ENCODE assay signal across 8 cellular contexts in genomic region chr14:59464651-59465569, GRCh38. TPM values are rescaled to one million over a fixed set of nuclear protein-coding genes. Genes with fewer than 3 reads are reported as not detected.
DNase-seq lines count a peak whose midpoint lies in the region; ATAC-seq and TF ChIP-seq lines count a peak whose summit lies in the region.

A gene with protein sequence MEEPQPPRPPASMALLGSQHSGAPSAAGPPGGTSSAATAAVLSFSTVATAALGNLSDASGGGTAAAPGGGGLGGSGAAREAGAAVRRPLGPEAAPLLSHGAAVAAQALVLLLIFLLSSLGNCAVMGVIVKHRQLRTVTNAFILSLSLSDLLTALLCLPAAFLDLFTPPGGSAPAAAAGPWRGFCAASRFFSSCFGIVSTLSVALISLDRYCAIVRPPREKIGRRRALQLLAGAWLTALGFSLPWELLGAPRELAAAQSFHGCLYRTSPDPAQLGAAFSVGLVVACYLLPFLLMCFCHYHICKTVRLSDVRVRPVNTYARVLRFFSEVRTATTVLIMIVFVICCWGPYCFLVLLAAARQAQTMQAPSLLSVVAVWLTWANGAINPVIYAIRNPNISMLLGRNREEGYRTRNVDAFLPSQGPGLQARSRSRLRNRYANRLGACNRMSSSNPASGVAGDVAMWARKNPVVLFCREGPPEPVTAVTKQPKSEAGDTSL (minus strand): TSS chr14:59465380. CDS start chr14:59465226, 154 bp downstream.

- H3K9me3 ChIP-seq in breast epithelium: no peaks in the 10 kb centered on the region
- no peaks in the 10 kb centered on the region for H3K9me3 ChIP-seq in OCI-LY7 (ENCODE audit: low read length)
- no peaks in the 10 kb centered on the region for H3K9me3 ChIP-seq in osteoblast (ENCODE audit: low read depth, low read length)
- H3K9me3 ChIP-seq in upper lobe of left lung: no peaks in the 10 kb centered on the region

- no peaks in the 10 kb centered on the region for H3K9me3 Mint-ChIP-seq in MCF 10A (ENCODE audit: unreplicated experiment)
- no peaks in the 10 kb centered on the region for H3K9me3 Mint-ChIP-seq in activated naive CD4-positive, alpha-beta T cell treated with anti-CD3 and anti-CD28 coated beads, Interleukin-2, amount 50 U/mL, for 24 hours

- peak; percentile 64 for ATAC-seq in HG03095 (IDR thresholded peaks at IDR 0.05; ENCODE audit: unreplicated experiment)
- ATAC-seq in Right ventricle myocardium superior (ENCODE audit: poor library complexity): peak; percentile 94
- ATAC-seq in upper lobe of left lung (ENCODE audit: low FRiP score in 2 of 2): peak; percentile 70 to 91

- CTCF ChIA-PET in MCF 10A (lab: Yijun Ruan, JAX) (interaction anchor here (0.7 kb wide), 1 partner anchor 20 kb away, joined by 3 read pairs; no protein-coding TSS in a partner anchor), OCI-LY7 (lab: Charles Lee; ENCODE audit: unreplicated experiment) (no interaction called here)

- H3K27me3 ChIP-seq in breast epithelium (no peaks in the 10 kb centered on the region), osteoblast (ENCODE audit: insufficient read depth, low read length) (no peaks in the 10 kb centered on the region), upper lobe of left lung (no peaks in the 10 kb centered on the region)

- H3K4me1 Mint-ChIP-seq in MCF 10A (ENCODE audit: insufficient read depth, unreplicated experiment): no peaks in the 10 kb centered on the region
- peaks cover 4% of the 10 kb centered on the region for H3K4me1 Mint-ChIP-seq in activated naive CD4-positive, alpha-beta T cell treated with anti-CD3 and anti-CD28 coated beads, Interleukin-2, amount 50 U/mL, for 24 hours

- H3K36me3 ChIP-seq in breast epithelium (no peaks in the 10 kb centered on the region), OCI-LY7 (ENCODE audit: insufficient read depth, low read length) (peaks cover 38% of the 10 kb centered on the region), osteoblast (ENCODE audit: insufficient read depth, low read length) (peaks cover 17% of the 10 kb centered on the region), upper lobe of left lung (peaks cover 0 to 5% (median 0%) of the 10 kb centered on the region in 4 donors)

- H3K4me2 ChIP-seq in OCI-LY7 (ENCODE audit: low read length) (peak within 1 kb of the TSS; percentile 70), osteoblast (ENCODE audit: insufficient read depth, low read length) (peak within 1 kb of the TSS; percentile 86)

- no peak for TF ChIP-seq CTCF in breast epithelium (IDR thresholded peaks at IDR 0.05)
- TF ChIP-seq CTCF in MCF 10A (IDR thresholded peaks at IDR 0.05; ENCODE audit: unreplicated experiment): no peak
- no peak for TF ChIP-seq CTCF in OCI-LY7 (conservative IDR thresholded peaks at IDR 0.05; ENCODE audit: low read length)
- TF ChIP-seq CTCF in osteoblast (IDR thresholded peaks at IDR 0.05; ENCODE audit: extremely low read depth, low read depth, low read length): no peak
- TF ChIP-seq CTCF in upper lobe of left lung (IDR thresholded peaks at IDR 0.05): no peak

- H3K79me2 ChIP-seq in OCI-LY7 (ENCODE audit: insufficient read depth, low read depth, low read length) (no peaks in the 10 kb centered on the region), osteoblast (ENCODE audit: insufficient read depth, low read length) (no peaks in the 10 kb centered on the region)

- peaks cover 46% of the 10 kb centered on the region for H3K36me3 Mint-ChIP-seq in MCF 10A (ENCODE audit: insufficient read depth, unreplicated experiment)
- peaks cover 2% of the 10 kb centered on the region for H3K36me3 Mint-ChIP-seq in activated naive CD4-positive, alpha-beta T cell treated with anti-CD3 and anti-CD28 coated beads, Interleukin-2, amount 50 U/mL, for 24 hours

- peak within 1 kb of the TSS; percentile 70 to 90 for H3K27ac ChIP-seq in breast epithelium
- H3K27ac ChIP-seq in OCI-LY7 (ENCODE audit: low read depth, low read length, poor library complexity, severe bottlenecking): no peak within 1 kb of the TSS
- H3K27ac ChIP-seq in osteoblast (ENCODE audit: low read depth, low read length): peak within 1 kb of the TSS; percentile 43
- peak within 1 kb of the TSS; percentile 3 to 78 (median 37) for H3K27ac ChIP-seq in upper lobe of left lung

- no peaks in the 10 kb centered on the region for H4K20me1 ChIP-seq in OCI-LY7 (ENCODE audit: insufficient read depth, low read length)
- peaks cover 14% of the 10 kb centered on the region for H4K20me1 ChIP-seq in osteoblast (ENCODE audit: insufficient read depth, low read length)

- intact Hi-C loops in breast epithelium (cut with DNase I; ENCODE audit: low total_unique reads): no loop called here
- intact Hi-C loops in MCF 10A (cut with micrococcal nuclease): no loop called here
- intact Hi-C loops in OCI-LY7 (cut with micrococcal nuclease; ENCODE audit: unreplicated experiment): no loop called here
- intact Hi-C loops in Right ventricle myocardium superior (cut with DNase I): no loop called here

- WGBS in upper lobe of left lung, 2 donors: 1 to 5% methylated on average over 10 to 51 of the region's 114 CpGs

- TF ChIP-seq POLR2A in breast epithelium (IDR thresholded peaks at IDR 0.05) (no peak), upper lobe of left lung (IDR thresholded peaks at IDR 0.05) (no peak)

- BruUV-seq in MCF 10A (replicated peaks; lab: Mats Ljungman, UMichigan) (no TSS peak), OCI-LY7 (replicated peaks; lab: Mats Ljungman, UMichigan) (no TSS peak)

- POLR2A ChIA-PET in MCF 10A (lab: Yijun Ruan, JAX) (interaction anchor here (0.7 kb wide), 1 partner anchor 437 kb away, joined by 3 read pairs; no protein-coding TSS in a partner anchor), OCI-LY7 (lab: Charles Lee) (interaction anchor here (0.6 to 1.2 kb wide), 2 partner anchors 11 to 12 kb away, joined by 3 to 10 read pairs; no protein-coding TSS in a partner anchor)

- H3K4me3 Mint-ChIP-seq in MCF 10A (ENCODE audit: unreplicated experiment): no peak within 1 kb of the TSS
- peak within 1 kb of the TSS; percentile 90 for H3K4me3 Mint-ChIP-seq in activated naive CD4-positive, alpha-beta T cell treated with anti-CD3 and anti-CD28 coated beads, Interleukin-2, amount 50 U/mL, for 24 hours

- H2AFZ ChIP-seq in OCI-LY7 (ENCODE audit: low read length) (peak within 1 kb of the TSS; percentile 64), osteoblast (ENCODE audit: low read length) (peak within 1 kb of the TSS; percentile 84)

- H3K4me3 ChIP-seq in breast epithelium: peak within 1 kb of the TSS; percentile 67 to 88 (median 76)
- H3K4me3 ChIP-seq in OCI-LY7 (ENCODE audit: low read depth, low read length, poor library complexity, severe bottlenecking): peak within 1 kb of the TSS; percentile 66
- H3K4me3 ChIP-seq in osteoblast (ENCODE audit: insufficient read depth, low read length): peak within 1 kb of the TSS; percentile 75
- H3K4me3 ChIP-seq in upper lobe of left lung: peak within 1 kb of the TSS; percentile 37 to 80 (median 68)

- no peaks in the 10 kb centered on the region for H3K9me2 ChIP-seq in OCI-LY7 (ENCODE audit: insufficient read depth, low read length)

- DNase-seq in breast epithelium (ENCODE audit: low spot score in 2 of 2) (peak; percentile 50 to 55), MCF 10A (ENCODE audit: unreplicated experiment) (no peak), OCI-LY7 (ENCODE audit: low spot score) (peak; percentile 50), Right ventricle myocardium superior (peak; percentile 81), osteoblast (ENCODE audit: insufficient read length, low spot score, missing footprints) (peak; percentile 96), upper lobe of left lung (peak; percentile 67 to 96)

- H3K27me3 Mint-ChIP-seq in MCF 10A (ENCODE audit: insufficient read depth, unreplicated experiment): no peaks in the 10 kb centered on the region
- no peaks in the 10 kb centered on the region for H3K27me3 Mint-ChIP-seq in activated naive CD4-positive, alpha-beta T cell treated with anti-CD3 and anti-CD28 coated beads, Interleukin-2, amount 50 U/mL, for 24 hours

- H3K4me1 ChIP-seq in breast epithelium (peaks cover 4 to 9% of the 10 kb centered on the region in 2 donors), OCI-LY7 (ENCODE audit: insufficient read depth, low read length, poor library complexity, severe bottlenecking) (peaks cover 3% of the 10 kb centered on the region), osteoblast (ENCODE audit: insufficient read depth, low read length) (peaks cover 8% of the 10 kb centered on the region), upper lobe of left lung (peaks cover 10 to 20% (median 11%) of the 10 kb centered on the region in 4 donors)

- no peak for TF ChIP-seq EP300 in upper lobe of left lung (IDR thresholded peaks at IDR 0.05)

- no peak within 1 kb of the TSS for H3K27ac Mint-ChIP-seq in MCF 10A (ENCODE audit: low read depth, unreplicated experiment)
- peak within 1 kb of the TSS; percentile 52 for H3K27ac Mint-ChIP-seq in activated naive CD4-positive, alpha-beta T cell treated with anti-CD3 and anti-CD28 coated beads, Interleukin-2, amount 50 U/mL, for 24 hours

RNA-seq across cellular contexts. Expression of the gene that starts here (rescaled TPM):
- total RNA-seq in breast epithelium: 1 to 10 TPM; 4.4 to 5.9 (median 5.1) TPM
- 7.6 and 7.7 TPM in 2 replicates for total RNA-seq in MCF 10A (2022)
- total RNA-seq in OCI-LY7 (2014; rRNA removed; shearing (Covaris generic)): 4.8 and 6.5 TPM in 2 replicates
- 10.7 and 10.9 TPM in 2 replicates for total RNA-seq in OCI-LY7 (2022)
- total RNA-seq in Right ventricle myocardium superior: 1.4 TPM
- 5.1 and 5.3 TPM in 2 replicates for total RNA-seq in osteoblast
- 10 to 100 TPM in 1 of 6 donors, 1 to 10 TPM in 5; 1.7 to 10.5 (median 6.2) TPM for total RNA-seq in upper lobe of left lung
